ENCODE assay signal across 11 cellular contexts in genomic region chr15:83698294-83698693, GRCh38. TPM values are rescaled to one million over a fixed set of nuclear protein-coding genes. Genes with fewer than 3 reads are reported as not detected.
A peak's percentile ranks its signal among the peaks of the same experiment; 100 is the strongest.
DNase-seq lines count a peak whose midpoint lies in the region; ATAC-seq, FAIRE-seq and TF ChIP-seq lines count a peak whose summit lies in the region.
"Had no signal": no experiment of that assay in that cellular context is flagged by ENCODE, and none has a peak within 500 bp of the region (broad histone marks: within the 10 kb centered on the region; RNA-seq: fewer than 3 reads in every experiment).

No MANE protein-coding gene starts in this region.

- no peak overlapping the region for H2BK12ac ChIP-seq in mesenchymal stem cell (ENCODE audit: low read length in 2 of 2)

- no peak overlapping the region for H2AK5ac ChIP-seq in mesenchymal stem cell (ENCODE audit: low read length, severe bottlenecking)

- peak overlapping the region in 1 of 2 experiments; percentile 68 for H3K14ac ChIP-seq in mesenchymal stem cell (ENCODE audit: low read length in 2 of 2)

- no peak overlapping the region for H3K4ac ChIP-seq in mesenchymal stem cell (ENCODE audit: low read depth in 1 of 2, low read length in 2 of 2)

- no peak overlapping the region for H3K18ac ChIP-seq in mesenchymal stem cell (ENCODE audit: low read depth in 1 of 2, low read length in 2 of 2)

- TF ChIP-seq POLR2A in A549 (IDR thresholded peaks at IDR 0.05; ENCODE audit: low read length): no peak

- H3K4me3 ChIP-seq in A549 (no peak overlapping the region), fibroblast of the aortic adventitia (ENCODE audit: low read depth, low read length) (no peak overlapping the region), mesenchymal stem cell (ENCODE audit: insufficient read depth in 1 of 2, low read depth in 1 of 2, low read length in 2 of 2) (peak overlapping the region in 1 of 2 experiments; percentile 0)

- H2AFZ ChIP-seq in mesenchymal stem cell (ENCODE audit: low read depth, low read length): no peak overlapping the region

- H3K4me1 ChIP-seq in A549 (peaks cover 17% of the 10 kb centered on the region), mesenchymal stem cell (ENCODE audit: control insufficient read depth, insufficient read depth, low read depth, low read length) (peaks cover 2% of the 10 kb centered on the region)

- CTCF ChIA-PET in A549 (lab: Yijun Ruan, JAX): interaction anchor here (0.7 kb wide), 1 partner anchor 140 kb away, joined by 4 read pairs; no protein-coding TSS in a partner anchor

- H4K8ac ChIP-seq in mesenchymal stem cell (ENCODE audit: low read length): no peak overlapping the region

- H3K23ac ChIP-seq in mesenchymal stem cell (ENCODE audit: low read length in 2 of 2): no peak overlapping the region

- TF ChIP-seq EP300 in A549 (IDR thresholded peaks at IDR 0.05): no peak

- no peaks in the 10 kb centered on the region for H3K36me3 ChIP-seq in mesenchymal stem cell (ENCODE audit: control insufficient read depth in 1 of 2, insufficient read depth in 2 of 2, low read depth in 1 of 2, low read length in 2 of 2)

- no peak overlapping the region for H2BK15ac ChIP-seq in mesenchymal stem cell (ENCODE audit: low read depth, poor library complexity, severe bottlenecking)

- POLR2A ChIA-PET in A549 (lab: Yijun Ruan, JAX): no interaction called here

- no peaks in the 10 kb centered on the region for H3K27me3 ChIP-seq in mesenchymal stem cell (ENCODE audit: control insufficient read depth in 1 of 2, insufficient read depth in 1 of 2, low read length in 2 of 2)

- H3K4me2 ChIP-seq in A549: 0 out of 3 replicates have a peak overlapping the region, but pooled peaks have one; percentile 27
- no peak overlapping the region for H3K4me2 ChIP-seq in mesenchymal stem cell (ENCODE audit: low read length, poor library complexity, severe bottlenecking)

- H3K9ac ChIP-seq in mesenchymal stem cell (ENCODE audit: low read length): no peak overlapping the region

- no peak overlapping the region for H2BK120ac ChIP-seq in mesenchymal stem cell (ENCODE audit: low read depth, low read length)

- H3K9me3 ChIP-seq in A549 (0 out of 3 replicates have a peak, but pooled peaks cover 3% of the 10 kb centered on the region), mesenchymal stem cell (ENCODE audit: control insufficient read depth, low read length) (no peaks in the 10 kb centered on the region)

- ATAC-seq in A549: peak; percentile 59 to 73
- ATAC-seq in GM19463 (IDR thresholded peaks at IDR 0.05; ENCODE audit: unreplicated experiment): no peak
- ATAC-seq in esophagus mucosa: no peak
- ATAC-seq: stimulated activated naive CD8-positive, alpha-beta T cell treated with anti-CD3 and anti-CD28 coated beads, Interleukin-15, Interleukin-2, amounts not matched to agents 100 U/mL and 50 U/mL, for 24 hours had no signal

- FAIRE-seq in A549 (lab: Jason Lieb, UNC): no peak
- peak; percentile 88 for FAIRE-seq in RCC 7860 (lab: Jason Lieb, UNC)

- DNase-seq in A549 (ENCODE audit: low read depth in 1 of 2, low spot score in 1 of 2) (peak; percentile 47 to 63), RCC 7860 (ENCODE audit: low spot score) (peak; percentile 90), fibroblast of the aortic adventitia (ENCODE audit: low read depth) (peak; percentile 30), mesenchymal stem cell (peak; percentile 52), NCI-H774 (lab: John Stamatoyannopoulos, UW) (no peak), NCI-H1092 treated with DMSO at 0.1 percent for 48 hours (lab: John Stamatoyannopoulos, UW) (no peak)
- DNase-seq: activated CD4-positive, alpha-beta T cell treated with anti-CD3 and anti-CD28 coated beads, Interleukin-2, amount 50 U/mL, for 48 hours; NCI-H1930; stimulated activated naive CD8-positive, alpha-beta T cell treated with anti-CD3 and anti-CD28 coated beads, Interleukin-15, Interleukin-2, amounts not matched to agents 100 U/mL and 50 U/mL, for 24 hours had no signal

- WGBS in A549 (ENCODE audit: missing lambda C conversion rate): 16% methylated on average over 3 of the region's 3 CpGs
- WGBS in mesenchymal stem cell: 64% methylated on average over 3 of the region's 3 CpGs

- H3K79me1 ChIP-seq in mesenchymal stem cell (replicated peaks; ENCODE audit: low read length, poor library complexity, severe bottlenecking): no peaks in the 10 kb centered on the region

- TF ChIP-seq RAD21 in A549 (conservative IDR thresholded peaks at IDR 0.05 in 1 of 2, IDR thresholded peaks at IDR 0.05 in 1 of 2): no peak

- H4K91ac ChIP-seq in mesenchymal stem cell (ENCODE audit: low read length): no peak overlapping the region

- TF ChIP-seq CTCF in A549 (IDR thresholded peaks at IDR 0.05) (no peak), fibroblast of the aortic adventitia (IDR thresholded peaks at IDR 0.05; ENCODE audit: insufficient read depth, low read length) (no peak)

- H3K27ac ChIP-seq in A549 (0 out of 6 replicates have a peak overlapping the region, but pooled peaks of 1 of the 2 experiments have one; percentile 10), mesenchymal stem cell (ENCODE audit: low read length, poor library complexity, severe bottlenecking) (no peak overlapping the region)

- no peak overlapping the region for H2BK5ac ChIP-seq in mesenchymal stem cell (ENCODE audit: low read depth, low read length, poor library complexity, severe bottlenecking)

TF ChIP-seq in A549, 52 proteins besides CTCF, POLR2A, EP300 and RAD21:
- TF ChIP-seq JUN (IDR thresholded peaks at IDR 0.05) (no peak), CHD4 (IDR thresholded peaks at IDR 0.05; ENCODE audit: borderline replicate concordance) (no peak), ZNF302 (CRISPR knock-in tag; IDR thresholded peaks at IDR 0.05) (no peak), MAX (IDR thresholded peaks at IDR 0.05) (peak; percentile 28; the same call in 1 of the 2 replicates), FOSL2 (IDR thresholded peaks at IDR 0.05) (no peak), FOSL2 (CRISPR knock-in tag; IDR thresholded peaks at IDR 0.05) (0 out of 2 replicates have a peak, but pooled peaks have one; percentile 8)
TF ChIP-seq in A549: peak in this region for 2.

RNA-seq across cellular contexts. Expression of gene ADAMTSL3, which starts 44.4 kb away (rescaled TPM):
- 0.25 and 0.52 TPM in 2 replicates for polyA plus RNA-seq in A549 (2011; rRNA removed)
- 0.03 and 0.12 TPM in 2 replicates for polyA plus RNA-seq in A549 (2012; cell fraction: cytosol; rRNA removed)
- 0.04 and 0.12 TPM in 2 replicates for polyA plus RNA-seq in A549 (2012; cell fraction: nucleus; rRNA removed)
- polyA plus RNA-seq in A549 (2017; fragmentation: RNase III; extraction: RNeasy Plus Mini Kit Qiagen cat#74134 plus additional on column Dnase treatment): 0.22 to 0.58 TPM (median 0.51 TPM) in 3 replicates
- polyA minus RNA-seq in A549 (2011; rRNA and poly(A)+ RNA removed): 0.34 and 0.83 TPM in 2 replicates
- total RNA-seq in fibroblast of the aortic adventitia (ENCODE audit: low replicate concordance): 1.4 and 2.0 TPM in 2 replicates
- 0.11 TPM for polyA plus RNA-seq in mesenchymal stem cell (2013, experiment 1 of 2)
- 0.14 TPM for polyA plus RNA-seq in mesenchymal stem cell (2013, experiment 2 of 2)
- total RNA-seq in esophagus mucosa: 1.4 TPM

Comparison
In these comparisons a context has a peak if more than half of its experiments do, and no peak if none do; other contexts are left out.
1. ATAC-seq: peak in A549 (2 of 2); none in GM19463 (single experiment) and esophagus mucosa (single experiment).
2. DNase-seq: peak in A549 (2 of 2), RCC 7860 (single experiment), fibroblast of the aortic adventitia (single experiment) and mesenchymal stem cell (single experiment); none in NCI-H774 (single experiment) and NCI-H1092 treated with DMSO at 0.1 percent for 48 hours (single experiment).